9 cellular contexts compared by ENCODE assay signal in genomic region chr3:192449036-192449435, GRCh38.
DNase-seq lines count a peak whose midpoint lies in the region; ATAC-seq and TF ChIP-seq lines count a peak whose summit lies in the region.
"Had no signal": no experiment of that assay in that cellular context is flagged by ENCODE, and none has a peak within 500 bp of the region (broad histone marks: within the 10 kb centered on the region; RNA-seq: fewer than 3 reads in every experiment).

No MANE protein-coding gene starts in this region.

- H3K9me3 ChIP-seq in Caco-2 (no peaks in the 10 kb centered on the region), H9 (ENCODE audit: control insufficient read depth, low read depth, low read length) (no peaks in the 10 kb centered on the region), OCI-LY1 (ENCODE audit: low read length) (no peaks in the 10 kb centered on the region), hepatocyte (ENCODE audit: low read depth) (no peaks in the 10 kb centered on the region), mesenchymal stem cell (ENCODE audit: control insufficient read depth, low read length) (no peaks in the 10 kb centered on the region)

- H3K36me3 Mint-ChIP-seq in Caco-2 (ENCODE audit: insufficient read depth, unreplicated experiment) (no peaks in the 10 kb centered on the region), H9 (ENCODE audit: insufficient read depth in 1 of 3, low read depth in 3 of 3) (no peaks in the 10 kb centered on the region)

- no CpG with 5 or more reads among the region's 4 CpGs for WGBS in H9 (ENCODE audit: extremely low coverage, insufficient read length, low lambda C conversion rate)
- WGBS in hepatocyte (ENCODE audit: low lambda C conversion rate, missing lambda C conversion rate): 79% methylated on average over 4 of the region's 4 CpGs
- WGBS in mesenchymal stem cell: 87% methylated on average over 4 of the region's 4 CpGs

- H4K20me1 ChIP-seq in H9 (ENCODE audit: control insufficient read depth, insufficient read depth, insufficient read length) (no peaks in the 10 kb centered on the region), OCI-LY1 (ENCODE audit: insufficient read depth, low read length) (no peaks in the 10 kb centered on the region), hepatocyte (ENCODE audit: insufficient read depth, poor library complexity, severe bottlenecking) (no peaks in the 10 kb centered on the region)

- H3K4me1 ChIP-seq in Caco-2 (no peaks in the 10 kb centered on the region), H9 (ENCODE audit: insufficient read depth, low read length) (no peaks in the 10 kb centered on the region; the same call in 1 of the 2 replicates), OCI-LY1 (ENCODE audit: insufficient read depth, low read length, severe bottlenecking) (no peaks in the 10 kb centered on the region), hepatocyte (ENCODE audit: insufficient read depth) (no peaks in the 10 kb centered on the region), mesenchymal stem cell (ENCODE audit: control insufficient read depth, insufficient read depth, low read depth, low read length) (peaks cover under 1% of the 10 kb centered on the region)

- H3K27ac ChIP-seq in H9 (ENCODE audit: insufficient read length, low read depth, low read length): no peak overlapping the region
- H3K27ac ChIP-seq in OCI-LY1 (ENCODE audit: low read depth, low read length, poor library complexity, severe bottlenecking): no peak overlapping the region
- H3K27ac ChIP-seq in hepatocyte: no peak overlapping the region
- no peak overlapping the region for H3K27ac ChIP-seq in mesenchymal stem cell (ENCODE audit: low read length, poor library complexity, severe bottlenecking)

- POLR2A ChIA-PET in Caco-2 (lab: Charles Lee): no interaction called here

- H3K18ac ChIP-seq in H9 (ENCODE audit: insufficient read length, low read depth, low read length) (no peak overlapping the region), mesenchymal stem cell (ENCODE audit: low read depth in 1 of 2, low read length in 2 of 2) (no peak overlapping the region)

- H3F3A ChIP-seq in OCI-LY1 (ENCODE audit: insufficient read depth, low read length): no peaks in the 10 kb centered on the region

- H2BK20ac ChIP-seq in H9 (ENCODE audit: low read depth, low read length, poor library complexity, severe bottlenecking): no peak overlapping the region

- H3K4me3 Mint-ChIP-seq in Caco-2 (ENCODE audit: unreplicated experiment): no peak overlapping the region
- H3K4me3 Mint-ChIP-seq in H9: no peak overlapping the region

- H3K36me3 ChIP-seq in Caco-2 (ENCODE audit: control insufficient read depth, insufficient read depth, low read length) (no peaks in the 10 kb centered on the region), OCI-LY1 (ENCODE audit: insufficient read depth, low read length) (no peaks in the 10 kb centered on the region), hepatocyte (replicated peaks; ENCODE audit: insufficient read depth, low read depth) (no peaks in the 10 kb centered on the region), mesenchymal stem cell (ENCODE audit: control insufficient read depth in 1 of 2, insufficient read depth in 2 of 2, low read depth in 1 of 2, low read length in 2 of 2) (no peaks in the 10 kb centered on the region)

- H2BK120ac ChIP-seq in H9 (ENCODE audit: low read depth, low read length, poor library complexity, severe bottlenecking): no peak overlapping the region
- no peak overlapping the region for H2BK120ac ChIP-seq in mesenchymal stem cell (ENCODE audit: low read depth, low read length)

- H3K23me2 ChIP-seq in H9 (ENCODE audit: insufficient read length, low read depth, low read length, poor library complexity, severe bottlenecking): no peaks in the 10 kb centered on the region

- H3K27me3 ChIP-seq in Caco-2 (replicated peaks; ENCODE audit: control insufficient read depth, insufficient read depth, low read length) (no peaks in the 10 kb centered on the region; the same call in 1 of the 2 replicates), H9 (ENCODE audit: insufficient read depth, low read length) (no peaks in the 10 kb centered on the region), OCI-LY1 (ENCODE audit: insufficient read depth, low read length) (no peaks in the 10 kb centered on the region), hepatocyte (peaks cover 10% of the 10 kb centered on the region), mesenchymal stem cell (ENCODE audit: control insufficient read depth in 1 of 2, insufficient read depth in 1 of 2, low read length in 2 of 2) (peaks cover 0 to 47% of the 10 kb centered on the region in 2 experiments)

- H3K14ac ChIP-seq in H9 (ENCODE audit: insufficient read depth, low read length) (no peak overlapping the region), mesenchymal stem cell (ENCODE audit: low read length in 2 of 2) (no peak overlapping the region)

- H4K8ac ChIP-seq in H9 (replicated peaks; ENCODE audit: insufficient read length, low read depth, low read length): no peak overlapping the region
- no peak overlapping the region for H4K8ac ChIP-seq in mesenchymal stem cell (ENCODE audit: low read length)

- CTCF ChIA-PET in Caco-2 (lab: Charles Lee): interaction anchor here (0.6 kb wide), 1 partner anchor 1215 kb away, joined by 3 read pairs; no protein-coding TSS in a partner anchor

- H3K23ac ChIP-seq in H9 (ENCODE audit: insufficient read length, low read depth, low read length): no peak overlapping the region
- no peak overlapping the region for H3K23ac ChIP-seq in mesenchymal stem cell (ENCODE audit: low read length in 2 of 2)

- no peak overlapping the region for H3T11ph ChIP-seq in H9 (ENCODE audit: low read length)

- intact Hi-C loops in Caco-2 (cut with micrococcal nuclease; ENCODE audit: unreplicated experiment): loop anchor here (10.0 kb wide), 1 partner anchor 214 kb away; no protein-coding TSS in a partner anchor

- H3K56ac ChIP-seq in H9 (ENCODE audit: insufficient read length, low read depth, low read length): no peak overlapping the region

- no peak for DNase-seq in Caco-2
- DNase-seq in H9: no peak
- no peak for DNase-seq in hepatocyte (ENCODE audit: low spot score)
- no peak for DNase-seq in mesenchymal stem cell
- no peak for DNase-seq in activated T-cell treated with anti-CD3 and anti-CD28 coated beads for 4 hours

- H3K9ac ChIP-seq in H9 (ENCODE audit: extremely low read depth, insufficient read length, low read length) (no peak overlapping the region), OCI-LY1 (ENCODE audit: low read length) (no peak overlapping the region), mesenchymal stem cell (ENCODE audit: low read length) (no peak overlapping the region)

- no peak overlapping the region for H3K4ac ChIP-seq in H9 (ENCODE audit: low read depth, low read length)
- H3K4ac ChIP-seq in mesenchymal stem cell (ENCODE audit: low read depth in 1 of 2, low read length in 2 of 2): no peak overlapping the region

- H2BK12ac ChIP-seq in H9 (ENCODE audit: insufficient read length, low read depth, low read length): no peak overlapping the region
- no peak overlapping the region for H2BK12ac ChIP-seq in mesenchymal stem cell (ENCODE audit: low read length in 2 of 2)

- no peak overlapping the region for H3K4me3 ChIP-seq in Caco-2 (ENCODE audit: low read depth, low read length)
- no peak overlapping the region for H3K4me3 ChIP-seq in OCI-LY1 (ENCODE audit: low read depth, low read length, poor library complexity, severe bottlenecking)
- H3K4me3 ChIP-seq in hepatocyte: no peak overlapping the region
- H3K4me3 ChIP-seq in mesenchymal stem cell (ENCODE audit: insufficient read depth in 1 of 2, low read depth in 1 of 2, low read length in 2 of 2): no peak overlapping the region

- TF ChIP-seq CTCF in Caco-2 (IDR thresholded peaks at IDR 0.05; ENCODE audit: insufficient read depth in 1 of 2, low read depth in 1 of 2, low read length in 1 of 2, severe bottlenecking in 1 of 2, unreplicated experiment in 1 of 2) (peak; percentile 26 to 33), H9 (conservative IDR thresholded peaks at IDR 0.05) (peak; percentile 61), OCI-LY1 (IDR thresholded peaks at IDR 0.05; ENCODE audit: low read length) (peak; percentile 53), hepatocyte (IDR thresholded peaks at IDR 0.05; ENCODE audit: poor library complexity) (peak; percentile 27)

- BruUV-seq in Caco-2 (replicated peaks; lab: Mats Ljungman, UMichigan): no TSS peak

- H2AK5ac ChIP-seq in H9 (ENCODE audit: insufficient read length, low read length) (no peak overlapping the region), mesenchymal stem cell (ENCODE audit: low read length, severe bottlenecking) (no peak overlapping the region)

- H4K91ac ChIP-seq in H9 (ENCODE audit: insufficient read length, low read depth, low read length) (no peak overlapping the region), mesenchymal stem cell (ENCODE audit: low read length) (no peak overlapping the region)

- H3K4me2 ChIP-seq in H9 (ENCODE audit: insufficient read depth, insufficient read length, low read length): no peak overlapping the region
- H3K4me2 ChIP-seq in OCI-LY1 (ENCODE audit: low read length): no peak overlapping the region
- no peak overlapping the region for H3K4me2 ChIP-seq in hepatocyte
- H3K4me2 ChIP-seq in mesenchymal stem cell (ENCODE audit: low read length, poor library complexity, severe bottlenecking): no peak overlapping the region

- no peak overlapping the region for H2BK5ac ChIP-seq in H9 (ENCODE audit: insufficient read length, low read length)
- H2BK5ac ChIP-seq in mesenchymal stem cell (ENCODE audit: low read depth, low read length, poor library complexity, severe bottlenecking): no peak overlapping the region

- no peaks in the 10 kb centered on the region for H3K79me2 ChIP-seq in H9 (ENCODE audit: insufficient read depth, low read length)
- H3K79me2 ChIP-seq in OCI-LY1 (ENCODE audit: insufficient read depth, low read length): no peaks in the 10 kb centered on the region
- no peaks in the 10 kb centered on the region for H3K79me2 ChIP-seq in hepatocyte

- ATAC-seq in HG03097 (IDR thresholded peaks at IDR 0.05; ENCODE audit: low FRiP score, unreplicated experiment) (no peak), GM18868 (IDR thresholded peaks at IDR 0.05; ENCODE audit: unreplicated experiment) (no peak)
- ATAC-seq: Right ventricle myocardium inferior had no signal

- no peaks in the 10 kb centered on the region for H3K79me1 ChIP-seq in H9 (ENCODE audit: insufficient read depth, low read depth, low read length, poor library complexity, severe bottlenecking)
- H3K79me1 ChIP-seq in mesenchymal stem cell (replicated peaks; ENCODE audit: low read length, poor library complexity, severe bottlenecking): no peaks in the 10 kb centered on the region

- no peaks in the 10 kb centered on the region for H3K9me3 Mint-ChIP-seq in Caco-2 (ENCODE audit: unreplicated experiment)
- no peaks in the 10 kb centered on the region; a peak in 1 of 5 replicates for H3K9me3 Mint-ChIP-seq in H9

- no peak overlapping the region for H2AFZ ChIP-seq in H9 (ENCODE audit: low read length)
- H2AFZ ChIP-seq in OCI-LY1 (ENCODE audit: low read length): no peak overlapping the region
- H2AFZ ChIP-seq in hepatocyte: no peak overlapping the region
- no peak overlapping the region for H2AFZ ChIP-seq in mesenchymal stem cell (ENCODE audit: low read depth, low read length)

- H3K9me2 ChIP-seq in OCI-LY1 (ENCODE audit: low read depth, low read length) (no peaks in the 10 kb centered on the region), hepatocyte (replicated peaks; ENCODE audit: insufficient read depth) (no peaks in the 10 kb centered on the region)

- no peak overlapping the region for H4K5ac ChIP-seq in H9 (ENCODE audit: insufficient read length, low read depth, low read length)

- H3K27ac Mint-ChIP-seq in Caco-2 (ENCODE audit: unreplicated experiment): no peak overlapping the region
- no peak overlapping the region for H3K27ac Mint-ChIP-seq in H9

- H3K27me3 Mint-ChIP-seq in Caco-2 (ENCODE audit: insufficient read depth, unreplicated experiment): peaks cover 12% of the 10 kb centered on the region
- no peaks in the 10 kb centered on the region; the same call in 1 of the 2 replicates for H3K27me3 Mint-ChIP-seq in H9 (ENCODE audit: low read depth)

- H2BK15ac ChIP-seq in H9 (ENCODE audit: low read depth, low read length) (no peak overlapping the region), mesenchymal stem cell (ENCODE audit: low read depth, poor library complexity, severe bottlenecking) (no peak overlapping the region)

- H3K4me1 Mint-ChIP-seq in Caco-2 (ENCODE audit: low read depth, unreplicated experiment) (no peaks in the 10 kb centered on the region), H9 (peaks cover 9 to 13% of the 10 kb centered on the region in 2 experiments)
